Comparison of ENCODE assay signal across 16 cellular contexts in the genomic region with DNA sequence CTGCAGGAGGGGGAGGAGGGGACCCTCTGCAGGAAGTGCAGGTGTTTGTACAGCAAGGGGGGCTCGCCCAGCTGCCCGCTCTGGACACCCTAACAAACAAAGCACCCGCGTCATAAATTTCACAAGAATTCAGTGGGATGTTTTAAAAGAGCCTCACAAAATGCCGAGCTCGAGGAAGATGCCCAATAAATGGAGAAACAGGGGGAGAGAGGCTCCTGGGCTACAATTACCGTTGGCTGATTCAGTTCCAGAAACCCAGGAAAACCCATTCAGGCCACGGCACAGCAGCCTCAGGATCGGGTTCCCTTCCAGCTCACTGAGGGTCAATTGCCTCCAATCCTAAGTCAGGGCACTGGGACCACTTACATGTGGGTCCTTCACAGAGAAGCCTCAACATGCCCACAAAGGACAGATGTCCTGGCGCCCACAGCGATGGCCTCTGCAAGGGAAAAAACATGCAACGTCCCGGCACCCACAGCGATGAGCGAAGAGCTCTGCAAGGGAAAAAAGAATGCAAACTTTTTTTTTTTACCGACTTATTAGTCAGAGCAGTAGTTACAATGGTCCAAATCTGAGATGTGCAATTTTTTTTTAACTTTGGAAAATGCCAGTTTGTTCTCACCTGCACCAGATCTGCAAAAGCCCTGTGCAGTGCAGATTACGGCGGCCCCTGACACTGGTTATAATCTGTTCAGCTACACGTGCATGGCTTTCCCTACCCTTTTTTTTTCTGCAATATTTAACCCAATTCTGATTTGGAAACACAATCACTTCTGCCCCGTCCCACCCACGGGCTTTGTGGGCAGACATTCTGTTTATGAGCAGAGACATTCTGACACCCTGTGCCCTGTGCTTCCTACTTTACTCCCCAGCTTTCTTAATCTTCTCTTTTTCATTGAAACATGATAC.
A peak's percentile ranks its signal among the peaks of the same experiment; 100 is the strongest.
DNase-seq lines count a peak whose midpoint lies in the region; ATAC-seq and TF ChIP-seq lines count a peak whose summit lies in the region.
"Had no signal": no experiment of that assay in that cellular context is flagged by ENCODE, and none has a peak within 500 bp of the region (broad histone marks: within the 10 kb centered on the region; RNA-seq: fewer than 3 reads in every experiment).

No MANE protein-coding gene starts in this region.

- no peaks in the 10 kb centered on the region for H3K4me1 ChIP-seq in endodermal cell (ENCODE audit: control insufficient read depth, insufficient read depth, low read length)
- no peaks in the 10 kb centered on the region for H3K4me1 ChIP-seq in spleen
- no peaks in the 10 kb centered on the region for H3K4me1 ChIP-seq in A673 (ENCODE audit: insufficient read depth, low read length, poor library complexity, severe bottlenecking)
- H3K4me1 ChIP-seq: Caco-2 had no signal

- peaks cover 8% of the 10 kb centered on the region for H3K4me1 Mint-ChIP-seq in endodermal cell
- H3K4me1 Mint-ChIP-seq in nephron progenitor cell: peaks cover 49% of the 10 kb centered on the region
- H3K4me1 Mint-ChIP-seq: CD8-positive, alpha-beta memory T cell had no signal

- H3K36me3 Mint-ChIP-seq in endodermal cell (ENCODE audit: low read depth) (no peaks in the 10 kb centered on the region), nephron progenitor cell (ENCODE audit: low read depth) (no peaks in the 10 kb centered on the region)
- H3K36me3 Mint-ChIP-seq: CD8-positive, alpha-beta memory T cell had no signal

- H3K4me3 Mint-ChIP-seq in endodermal cell (no peak overlapping the region), nephron progenitor cell (peak overlapping the region; percentile 23)
- H3K4me3 Mint-ChIP-seq: CD8-positive, alpha-beta memory T cell had no signal

- CTCF ChIA-PET in A673 (lab: Charles Lee): no interaction called here

- H3K9ac ChIP-seq in endodermal cell (ENCODE audit: extremely low read depth, low read length, poor library complexity, severe bottlenecking): no peak overlapping the region
- H3K9ac ChIP-seq: BLaER1, GM23248 had no signal

- POLR2A ChIA-PET in A673 (lab: Charles Lee; ENCODE audit: low non-redundant PET): interaction anchor here (0.6 kb wide), 1 partner anchor 319 kb away, joined by 3 read pairs; no protein-coding TSS in a partner anchor

- H3K27ac Mint-ChIP-seq in endodermal cell: no peak overlapping the region
- no peak overlapping the region for H3K27ac Mint-ChIP-seq in nephron progenitor cell
- H3K27ac Mint-ChIP-seq: CD8-positive, alpha-beta memory T cell had no signal

- no peak for ATAC-seq in HG03460 (IDR thresholded peaks at IDR 0.05; ENCODE audit: unreplicated experiment)

- H3K4me3 ChIP-seq in endodermal cell (ENCODE audit: low read length) (no peak overlapping the region), spleen (no peak overlapping the region), A673 (ENCODE audit: low read depth, low read length, poor library complexity, severe bottlenecking) (no peak overlapping the region)
- H3K4me3 ChIP-seq: BLaER1, GM23248 had no signal

- no peak for TF ChIP-seq POLR2A in spleen (IDR thresholded peaks at IDR 0.05)

- peak; percentile 38 for DNase-seq in activated CD8-positive, alpha-beta memory T cell treated with anti-CD3 and anti-CD28 coated beads for 24 hours
- DNase-seq in activated CD8-positive, alpha-beta memory T cell treated with anti-CD3 and anti-CD28 coated beads, Interleukin-2, amount 50 U/mL, for 48 hours: no peak
- DNase-seq in endodermal cell: peak; percentile 29
- no peak for DNase-seq in nephron progenitor cell
- peak; percentile 62 for DNase-seq in spleen
- DNase-seq in NCI-H345 treated with DMSO at 0.1 percent for 48 hours (lab: John Stamatoyannopoulos, UW; ENCODE audit: unreplicated experiment): no peak
- no peak for DNase-seq in A673 (ENCODE audit: low spot score)
- DNase-seq: AML-193; Caco-2; CD8-positive, alpha-beta memory T cell; DND-41; GDM1; GM23248 had no signal

- no TSS peak for BruUV-seq in A673 (replicated peaks; lab: Mats Ljungman, UMichigan)

- TF ChIP-seq CTCF in endodermal cell (conservative IDR thresholded peaks at IDR 0.05) (no peak), nephron progenitor cell (IDR thresholded peaks at IDR 0.05) (no peak), spleen (IDR thresholded peaks at IDR 0.05 in 8 of 11, conservative IDR thresholded peaks at IDR 0.05 in 3 of 11) (no peak), A673 (conservative IDR thresholded peaks at IDR 0.05; ENCODE audit: low read depth, low read length) (no peak)

- no peaks in the 10 kb centered on the region for H3K9me3 Mint-ChIP-seq in endodermal cell
- peaks cover 8% of the 10 kb centered on the region for H3K9me3 Mint-ChIP-seq in nephron progenitor cell

- H3K9me3 ChIP-seq in endodermal cell (ENCODE audit: control insufficient read depth, low read length) (no peaks in the 10 kb centered on the region), spleen (no peaks in the 10 kb centered on the region), A673 (ENCODE audit: low read depth, low read length, poor library complexity, severe bottlenecking) (no peaks in the 10 kb centered on the region)
- H3K9me3 ChIP-seq: Caco-2 had no signal

- H3K27me3 ChIP-seq in endodermal cell (ENCODE audit: control insufficient read depth, insufficient read depth, low read length, poor library complexity, severe bottlenecking) (peaks cover 4% of the 10 kb centered on the region), spleen (replicated peaks in 1 of 7) (peaks cover 0 to 77% (median 0%) of the 10 kb centered on the region in 7 donors), A673 (replicated peaks; ENCODE audit: insufficient read depth, low read depth, low read length, poor library complexity) (peaks cover 30% of the 10 kb centered on the region)
- H3K27me3 ChIP-seq: BLaER1 had no signal

- intact Hi-C loops in spleen (cut with DNase I; ENCODE audit: low total_unique reads): no loop called here
- intact Hi-C loops in A673 (cut with micrococcal nuclease; ENCODE audit: unreplicated experiment): no loop called here

- 81 to 85% methylated on average over 18 to 21 of the region's 21 CpGs for WGBS in endodermal cell (ENCODE audit: insufficient coverage in 1 of 2, insufficient read length in 1 of 2), 2 experiments
- WGBS in spleen, 5 donors: 68 to 71% (median 68%) methylated on average over 21 of the region's 21 CpGs

- no peaks in the 10 kb centered on the region for H3K36me3 ChIP-seq in endodermal cell (ENCODE audit: control insufficient read depth, insufficient read depth, low read length)
- no peaks in the 10 kb centered on the region for H3K36me3 ChIP-seq in spleen
- H3K36me3 ChIP-seq in A673 (ENCODE audit: insufficient read depth, low read length, poor library complexity, severe bottlenecking): no peaks in the 10 kb centered on the region
- H3K36me3 ChIP-seq: BLaER1 had no signal

- H3K27me3 Mint-ChIP-seq in endodermal cell (ENCODE audit: insufficient read depth) (peaks cover 15% of the 10 kb centered on the region), nephron progenitor cell (ENCODE audit: low read depth, poor library complexity) (peaks cover 3% of the 10 kb centered on the region)

- no peak overlapping the region for H3K27ac ChIP-seq in endodermal cell (ENCODE audit: low read depth, low read length)
- H3K27ac ChIP-seq in spleen: no peak overlapping the region
- no peak overlapping the region for H3K27ac ChIP-seq in A673 (ENCODE audit: low read depth, low read length, poor library complexity, severe bottlenecking)
- H3K27ac ChIP-seq: 22Rv1, BLaER1, GM23248 had no signal

Comparison
In these comparisons a context has a peak if more than half of its experiments do, and no peak if none do; other contexts are left out.
1. DNase-seq: peak in activated CD8-positive, alpha-beta memory T cell treated with anti-CD3 and anti-CD28 coated beads for 24 hours (single experiment), endodermal cell (single experiment) and spleen (single experiment); none in activated CD8-positive, alpha-beta memory T cell treated with anti-CD3 and anti-CD28 coated beads, Interleukin-2, amount 50 U/mL, for 48 hours (single experiment), nephron progenitor cell (single experiment), NCI-H345 treated with DMSO at 0.1 percent for 48 hours (single experiment) and A673 (single experiment).